9 cellular contexts compared by ENCODE assay signal in the genomic region with DNA sequence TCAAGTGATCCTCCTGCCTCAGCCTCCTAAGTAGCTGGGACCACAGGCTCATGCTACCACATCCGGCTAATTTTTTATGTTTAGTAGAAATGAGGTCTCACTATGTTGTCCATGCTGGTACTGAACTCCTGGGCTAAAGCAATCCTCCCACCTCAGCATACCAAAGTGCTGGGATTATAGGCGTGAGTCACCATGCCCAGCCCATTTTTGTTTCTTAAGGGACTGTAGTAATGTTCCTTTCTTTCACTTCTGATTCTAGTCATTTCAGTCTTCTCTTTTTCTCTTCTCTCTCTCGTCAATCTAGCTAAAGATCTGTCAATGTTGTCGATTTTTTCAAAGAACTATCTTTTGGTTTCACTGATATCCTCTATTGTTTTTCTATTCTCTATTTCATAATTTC.
DNase-seq lines count a peak whose midpoint lies in the region; ATAC-seq lines count a peak whose summit lies in the region.
"Had no signal": no experiment of that assay in that cellular context is flagged by ENCODE, and none has a peak within 500 bp of the region (broad histone marks: within the 10 kb centered on the region; RNA-seq: fewer than 3 reads in every experiment).

No MANE protein-coding gene starts in this region.

- peaks cover 0 to 18% (median 0%) of the 10 kb centered on the region in 3 experiments for H3K36me3 ChIP-seq in naive thymus-derived CD4-positive, alpha-beta T cell (ENCODE audit: control insufficient read depth in 2 of 3, insufficient read depth in 3 of 3, low read length in 3 of 3)

- H3K27me3 Mint-ChIP-seq in activated T-cell treated with anti-CD3 and anti-CD28 coated beads, Interleukin-2, amount 50 U/mL, for 72 hours (ENCODE audit: low read depth) = no peaks in the 10 kb centered on the region
- H3K27me3 Mint-ChIP-seq in naive thymus-derived CD4-positive, alpha-beta T cell = no peaks in the 10 kb centered on the region

- DNase-seq in LHCN-M2 (ENCODE audit: low read depth) (peak; percentile 60), NCI-H345 (lab: John Stamatoyannopoulos, UW) (no peak), pons (ENCODE audit: low spot score) (no peak), left lobe of liver (ENCODE audit: low spot score) (no peak)
- peak; percentile 36 to 43 for DNase-seq in activated T-cell treated with anti-CD3 and anti-CD28 coated beads, Interleukin-2, amount 50 U/mL, for 72 hours
- DNase-seq in naive thymus-derived CD4-positive, alpha-beta T cell = peak in 1 of 9 donors; percentile 35

- H3K9me3 ChIP-seq in naive thymus-derived CD4-positive, alpha-beta T cell (ENCODE audit: control insufficient read depth in 2 of 3, low read length in 3 of 3) = no peaks in the 10 kb centered on the region

- CTCF ChIA-PET in naive thymus-derived CD4-positive, alpha-beta T cell (lab: Charles Lee) = interaction anchor here (1.0 kb wide), 1 partner anchor 156 kb away, joined by 3 read pairs; no protein-coding TSS in a partner anchor

- peaks cover 0 to 9% of the 10 kb centered on the region in 2 donors for H3K4me1 ChIP-seq in naive thymus-derived CD4-positive, alpha-beta T cell (ENCODE audit: control insufficient read depth in 2 of 2, insufficient read depth in 2 of 2, low read length in 2 of 2)
- H3K4me1 ChIP-seq: parathyroid adenoma had no signal

- H3K9me3 Mint-ChIP-seq in activated T-cell treated with anti-CD3 and anti-CD28 coated beads, Interleukin-2, amount 50 U/mL, for 72 hours = no peaks in the 10 kb centered on the region
- H3K9me3 Mint-ChIP-seq in naive thymus-derived CD4-positive, alpha-beta T cell = no peaks in the 10 kb centered on the region

- H3K4me3 Mint-ChIP-seq in activated T-cell treated with anti-CD3 and anti-CD28 coated beads, Interleukin-2, amount 50 U/mL, for 72 hours = peak overlapping the region; percentile 1
- H3K4me3 Mint-ChIP-seq in naive thymus-derived CD4-positive, alpha-beta T cell = no peak overlapping the region

- ATAC-seq in GM18517 (IDR thresholded peaks at IDR 0.05; ENCODE audit: unreplicated experiment) (peak; percentile 53), HG02852 (IDR thresholded peaks at IDR 0.05; ENCODE audit: unreplicated experiment) (no peak), left lobe of liver (no peak)
- ATAC-seq in activated T-cell treated with anti-CD3 and anti-CD28 coated beads, Interleukin-2, amount 50 U/mL, for 72 hours (replicated peaks in 1 of 2) = peak; percentile 83 to 97
- peak; percentile 55 for ATAC-seq in naive thymus-derived CD4-positive, alpha-beta T cell

- peaks cover 0 to 4% of the 10 kb centered on the region in 2 donors for H3K36me3 Mint-ChIP-seq in activated T-cell treated with anti-CD3 and anti-CD28 coated beads, Interleukin-2, amount 50 U/mL, for 72 hours (ENCODE audit: insufficient read depth in 2 of 2)
- peaks cover 4 to 48% (median 35%) of the 10 kb centered on the region in 5 donors for H3K36me3 Mint-ChIP-seq in naive thymus-derived CD4-positive, alpha-beta T cell

- no peak overlapping the region for H3K27ac ChIP-seq in naive thymus-derived CD4-positive, alpha-beta T cell (ENCODE audit: low read depth, low read length)
- H3K27ac ChIP-seq: parathyroid adenoma had no signal

- POLR2A ChIA-PET in naive thymus-derived CD4-positive, alpha-beta T cell (lab: Charles Lee) = interaction anchor here (0.8 to 1.8 kb wide), 2 partner anchors 10 to 127 kb away, joined by 3 to 7 read pairs; no protein-coding TSS in a partner anchor

- peaks cover 32% of the 10 kb centered on the region for H3K4me1 Mint-ChIP-seq in activated T-cell treated with anti-CD3 and anti-CD28 coated beads, Interleukin-2, amount 50 U/mL, for 72 hours (ENCODE audit: low read depth)
- H3K4me1 Mint-ChIP-seq in naive thymus-derived CD4-positive, alpha-beta T cell = peaks cover 9 to 24% (median 16%) of the 10 kb centered on the region in 7 donors

- intact Hi-C loops in naive thymus-derived CD4-positive, alpha-beta T cell (cut with micrococcal nuclease) = loop anchor here in 1 of 2 donors (2.0 kb wide), 1 partner anchor 14 kb away; no protein-coding TSS in a partner anchor

- H3K27me3 ChIP-seq in naive thymus-derived CD4-positive, alpha-beta T cell (ENCODE audit: control insufficient read depth in 2 of 2, insufficient read depth in 2 of 2, low read length in 2 of 2) = no peaks in the 10 kb centered on the region

- no peak overlapping the region for H3K4me3 ChIP-seq in naive thymus-derived CD4-positive, alpha-beta T cell (ENCODE audit: low read length)

- no peak overlapping the region for H3K27ac Mint-ChIP-seq in activated T-cell treated with anti-CD3 and anti-CD28 coated beads, Interleukin-2, amount 50 U/mL, for 72 hours
- H3K27ac Mint-ChIP-seq in naive thymus-derived CD4-positive, alpha-beta T cell = peak overlapping the region in 1 of 9 donors; percentile 54

Comparison
In these comparisons a context has a peak if more than half of its experiments do, and no peak if none do; other contexts are left out.
1. ATAC-seq: peak in GM18517 (single experiment), activated T-cell treated with anti-CD3 and anti-CD28 coated beads, Interleukin-2, amount 50 U/mL, for 72 hours (2 of 2) and naive thymus-derived CD4-positive, alpha-beta T cell (single experiment); none in HG02852 (single experiment) and left lobe of liver (single experiment).
2. DNase-seq: peak in LHCN-M2 (single experiment) and activated T-cell treated with anti-CD3 and anti-CD28 coated beads, Interleukin-2, amount 50 U/mL, for 72 hours (2 of 2); none in NCI-H345 (single experiment), pons (single experiment) and left lobe of liver (single experiment).
3. H3K4me3 Mint-ChIP-seq: peak in activated T-cell treated with anti-CD3 and anti-CD28 coated beads, Interleukin-2, amount 50 U/mL, for 72 hours (2 of 2); none in naive thymus-derived CD4-positive, alpha-beta T cell (0 of 10).